ENCODE assay signal across 1 cellular context in the genomic region with DNA sequence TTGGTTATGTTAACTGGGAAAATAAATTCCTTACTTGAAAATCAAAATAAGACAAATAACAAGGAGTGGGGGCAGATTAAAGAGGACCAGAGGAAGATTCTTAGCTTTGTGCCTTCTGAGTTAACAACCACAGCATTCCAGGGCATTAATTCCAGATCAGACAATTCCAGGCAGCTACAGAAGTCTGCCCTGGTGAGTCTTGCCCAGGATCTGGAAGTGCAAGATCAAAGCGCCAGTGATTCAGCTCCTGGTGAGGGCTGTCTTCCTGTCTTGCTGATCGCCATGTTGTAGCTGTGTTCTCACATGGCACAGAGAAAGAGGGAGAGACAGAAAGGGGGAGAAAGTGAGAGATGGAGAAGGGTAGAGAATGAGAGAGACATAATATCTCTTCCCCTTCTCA.
TF ChIP-seq lines count a peak whose summit lies in the region.

No MANE protein-coding gene starts in this region.

TF ChIP-seq in endothelial cell of umbilical vein, 7 proteins besides CTCF, POLR2A, EP300 and RAD21 (continued from another document):
- no peak for TF ChIP-seq MYC (IDR thresholded peaks at IDR 0.05; ENCODE audit: low read depth, low read length)
